Comparison of ENCODE assay signal across 11 cellular contexts in genomic region chr7:16660702-16661464, GRCh38. TPM values are rescaled to one million over a fixed set of nuclear protein-coding genes. Genes with fewer than 3 reads are reported as not detected.
DNase-seq lines count a peak whose midpoint lies in the region; ATAC-seq, FAIRE-seq and TF ChIP-seq lines count a peak whose summit lies in the region.
"Had no signal": no experiment of that assay in that cellular context is flagged by ENCODE, and none has a peak within 500 bp of the region (broad histone marks: within the 10 kb centered on the region; RNA-seq: fewer than 3 reads in every experiment).

No MANE protein-coding gene starts in this region.

- peak overlapping the region; percentile 81 for H3K27ac Mint-ChIP-seq in activated naive CD8-positive, alpha-beta T cell
- no peak overlapping the region for H3K27ac Mint-ChIP-seq in activated naive CD8-positive, alpha-beta T cell treated with anti-CD3 and anti-CD28 coated beads for 36 hours

- ATAC-seq in heart left ventricle, result peak; percentile 72 to 83 (median 75)

- no peaks in the 10 kb centered on the region for H3K27me3 Mint-ChIP-seq in activated naive CD8-positive, alpha-beta T cell
- no peaks in the 10 kb centered on the region for H3K27me3 Mint-ChIP-seq in activated naive CD8-positive, alpha-beta T cell treated with anti-CD3 and anti-CD28 coated beads for 36 hours

- peak overlapping the region; percentile 45 to 94 (median 80) for H3K27ac ChIP-seq in heart left ventricle
- H3K27ac ChIP-seq: neutrophil, VCaP had no signal

- peaks cover 49% of the 10 kb centered on the region for H3K4me1 Mint-ChIP-seq in activated naive CD8-positive, alpha-beta T cell (ENCODE audit: low read depth)
- H3K4me1 Mint-ChIP-seq in activated naive CD8-positive, alpha-beta T cell treated with anti-CD3 and anti-CD28 coated beads for 36 hours, result peaks cover 33% of the 10 kb centered on the region

- 56 to 62% (median 60%) methylated on average over 5 of the region's 5 CpGs for WGBS in heart left ventricle, 4 donors

- peak overlapping the region in 6 of 12 donors; percentile 20 to 46 (median 26) for H3K4me3 ChIP-seq in heart left ventricle

- H3K9me3 Mint-ChIP-seq in activated naive CD8-positive, alpha-beta T cell (ENCODE audit: low read depth), result no peaks in the 10 kb centered on the region
- no peaks in the 10 kb centered on the region for H3K9me3 Mint-ChIP-seq in activated naive CD8-positive, alpha-beta T cell treated with anti-CD3 and anti-CD28 coated beads for 36 hours

- FAIRE-seq in urothelium cell line (lab: Jason Lieb, UNC), result no peak

- no peak for TF ChIP-seq CTCF in heart left ventricle (IDR thresholded peaks at IDR 0.05)

- H3K4me1 ChIP-seq in heart left ventricle, result peaks cover 0 to 55% (median 32%) of the 10 kb centered on the region in 12 donors

- no peaks in the 10 kb centered on the region for H3K27me3 ChIP-seq in heart left ventricle
- H3K27me3 ChIP-seq: neutrophil had no signal

- H3K9me3 ChIP-seq in heart left ventricle, result no peaks in the 10 kb centered on the region
- H3K9me3 ChIP-seq: neutrophil had no signal

- peaks cover 0 to 8% (median 0%) of the 10 kb centered on the region in 9 donors for H3K36me3 ChIP-seq in heart left ventricle
- H3K36me3 ChIP-seq: neutrophil had no signal

- no peak overlapping the region for H3K4me3 Mint-ChIP-seq in activated naive CD8-positive, alpha-beta T cell
- no peak overlapping the region for H3K4me3 Mint-ChIP-seq in activated naive CD8-positive, alpha-beta T cell treated with anti-CD3 and anti-CD28 coated beads for 36 hours

- DNase-seq in activated naive CD8-positive, alpha-beta T cell treated with anti-CD3 and anti-CD28 coated beads for 36 hours, result no peak
- DNase-seq in RPMI7951 (ENCODE audit: low read depth) (peak; percentile 92), heart left ventricle (no peak), urothelium cell line (ENCODE audit: low spot score) (peak; percentile 25), activated gamma-delta T cell (lab: John Stamatoyannopoulos, UW) (no peak), ureter (ENCODE audit: low spot score) (no peak), pons (ENCODE audit: low spot score) (no peak)
- DNase-seq: effector CD8-positive, alpha-beta T cell had no signal

- intact Hi-C loops in heart left ventricle (cut with DNase I), result no loop called here

- peaks cover 19% of the 10 kb centered on the region for H3K36me3 Mint-ChIP-seq in activated naive CD8-positive, alpha-beta T cell
- H3K36me3 Mint-ChIP-seq in activated naive CD8-positive, alpha-beta T cell treated with anti-CD3 and anti-CD28 coated beads for 36 hours, result peaks cover 31% of the 10 kb centered on the region

- TF ChIP-seq POLR2A in heart left ventricle (IDR thresholded peaks at IDR 0.05), result no peak

RNA-seq across cellular contexts. Expression of gene BZW2, which starts 14.9 kb away (rescaled TPM):
- 100 to 1,000 TPM; 158 to 162 TPM for total RNA-seq in activated naive CD8-positive, alpha-beta T cell treated with anti-CD3 and anti-CD28 coated beads for 36 hours
- total RNA-seq in RPMI7951 (2014; rRNA removed; shearing (Covaris generic)), result 194 and 220 TPM in 2 replicates
- total RNA-seq in heart left ventricle, result 100 to 1,000 TPM; 195 to 808 (median 308) TPM
- 100 to 1,000 TPM; 214 to 253 TPM for polyA plus RNA-seq in heart left ventricle
- total RNA-seq in ureter, result 96.3 TPM

RNA-seq across cellular contexts. Expression of gene ANKMY2, which starts 15.3 kb away (rescaled TPM):
- 10 to 100 TPM; 12.1 to 12.5 TPM for total RNA-seq in activated naive CD8-positive, alpha-beta T cell treated with anti-CD3 and anti-CD28 coated beads for 36 hours
- total RNA-seq in RPMI7951 (2014; rRNA removed; shearing (Covaris generic)), result 34.0 and 43.1 TPM in 2 replicates
- total RNA-seq in heart left ventricle (10 to 100 TPM; 17.7 to 44.3 (median 28.3) TPM), ureter (25.1 TPM)
- polyA plus RNA-seq in heart left ventricle, result 10 to 100 TPM; 10.3 to 17.2 TPM

Comparison
In these comparisons a context has a peak if more than half of its experiments do, and no peak if none do; other contexts are left out.
1. DNase-seq: peak in RPMI7951 (single experiment) and urothelium cell line (single experiment); none in activated naive CD8-positive, alpha-beta T cell treated with anti-CD3 and anti-CD28 coated beads for 36 hours (single experiment), heart left ventricle (0 of 5), activated gamma-delta T cell (single experiment), ureter (single experiment) and pons (single experiment).